19 cellular contexts compared by ENCODE assay signal in the genomic region with DNA sequence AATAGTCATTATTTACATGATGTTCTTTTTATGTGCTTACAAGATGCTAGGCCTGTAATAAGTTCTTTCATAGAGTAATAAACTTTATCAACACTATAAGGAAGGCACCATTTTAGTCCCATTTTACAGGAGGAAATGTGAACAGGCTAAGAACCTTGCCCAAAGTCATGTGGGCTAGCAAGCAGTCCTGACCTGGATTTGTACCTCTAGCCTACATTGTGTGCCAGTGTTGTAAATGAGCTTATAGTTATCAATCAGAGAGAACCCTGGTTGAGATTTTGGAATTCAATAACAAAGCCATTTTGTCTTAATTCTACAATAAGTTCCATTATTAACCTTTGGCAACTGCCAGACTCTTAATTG. TPM values are rescaled to one million over a fixed set of nuclear protein-coding genes. Genes with fewer than 3 reads are reported as not detected.
DNase-seq lines count a peak whose midpoint lies in the region; ATAC-seq and TF ChIP-seq lines count a peak whose summit lies in the region.
"Had no signal": no experiment of that assay in that cellular context is flagged by ENCODE, and none has a peak within 500 bp of the region (broad histone marks: within the 10 kb centered on the region; RNA-seq: fewer than 3 reads in every experiment).

No MANE protein-coding gene starts in this region.

- H3K4me2 ChIP-seq in KMS-11 (peak overlapping the region; percentile 2; the same call in 1 of the 2 replicates), neuronal stem cell (ENCODE audit: insufficient read depth, low read length, poor library complexity, severe bottlenecking) (no peak overlapping the region)

- H3K36me3 ChIP-seq in Caco-2 (ENCODE audit: control insufficient read depth, insufficient read depth, low read length) = 0 out of 2 replicates have a peak, but pooled peaks cover 3% of the 10 kb centered on the region
- H3K36me3 ChIP-seq in KMS-11 (ENCODE audit: insufficient read depth) = peaks cover 4% of the 10 kb centered on the region; the same call in 1 of the 2 replicates
- peaks cover 11 to 52% of the 10 kb centered on the region in 2 donors for H3K36me3 ChIP-seq in neuronal stem cell (replicated peaks in 1 of 2; ENCODE audit: control insufficient read depth in 2 of 2, insufficient read depth in 2 of 2, low read length in 2 of 2)

- H4K8ac ChIP-seq in neuronal stem cell (ENCODE audit: low read depth, low read length) = no peak overlapping the region

- no peaks in the 10 kb centered on the region for H3K9me3 Mint-ChIP-seq in Caco-2 (ENCODE audit: unreplicated experiment)
- H3K9me3 Mint-ChIP-seq in activated CD4-positive, alpha-beta memory T cell treated with anti-CD3 and anti-CD28 coated beads for 36 hours = no peaks in the 10 kb centered on the region
- H3K9me3 Mint-ChIP-seq: activated CD4-positive, alpha-beta T cell treated with anti-CD3 and anti-CD28 coated beads, Interleukin-2, amount 10 ng/mL, durations not matched to agents 24 days and 14 days; stimulated activated memory B cell treated with anti-CD40 and anti-IgM and Interleukin-4, amounts not matched to agents 10 μg/mL and 1 μg/mL and 100 μg/mL, for 72 hours had no signal

- no peak overlapping the region for H3K4me3 Mint-ChIP-seq in Caco-2 (ENCODE audit: unreplicated experiment)
- H3K4me3 Mint-ChIP-seq in activated CD4-positive, alpha-beta memory T cell treated with anti-CD3 and anti-CD28 coated beads for 36 hours = no peak overlapping the region
- H3K4me3 Mint-ChIP-seq: activated CD4-positive, alpha-beta T cell treated with anti-CD3 and anti-CD28 coated beads, Interleukin-2, amount 10 ng/mL, durations not matched to agents 24 days and 14 days; stimulated activated memory B cell treated with anti-CD40 and anti-IgM and Interleukin-4, amounts not matched to agents 10 μg/mL and 1 μg/mL and 100 μg/mL, for 72 hours had no signal

- no TSS peak for BruUV-seq in Caco-2 (replicated peaks; lab: Mats Ljungman, UMichigan)

- H2BK12ac ChIP-seq in neuronal stem cell (ENCODE audit: low read length) = no peak overlapping the region

- H3K27ac ChIP-seq in KMS-11 (peak overlapping the region; percentile 10; the same call in 1 of the 2 replicates), dorsolateral prefrontal cortex (peak overlapping the region in 47 of 59 donors; percentile 4 to 85 (median 61)), neuronal stem cell (replicated peaks; ENCODE audit: low read length) (peak overlapping the region; percentile 51)

- H3K9ac ChIP-seq in KMS-11 (no peak overlapping the region), neuronal stem cell (ENCODE audit: low read depth, low read length, poor library complexity) (no peak overlapping the region)

- no peak overlapping the region for H3K4me3 ChIP-seq in Caco-2 (ENCODE audit: low read depth, low read length)
- no peak overlapping the region for H3K4me3 ChIP-seq in KMS-11 (IDR thresholded peaks at IDR 0.05; ENCODE audit: insufficient read depth, low read depth, low read length)
- no peak overlapping the region for H3K4me3 ChIP-seq in dorsolateral prefrontal cortex
- H3K4me3 ChIP-seq in neuronal stem cell (ENCODE audit: low read length in 2 of 2) = no peak overlapping the region

- H3K27ac Mint-ChIP-seq in Caco-2 (ENCODE audit: unreplicated experiment) = peak overlapping the region; percentile 9
- H3K27ac Mint-ChIP-seq in activated CD4-positive, alpha-beta memory T cell treated with anti-CD3 and anti-CD28 coated beads for 36 hours = no peak overlapping the region
- H3K27ac Mint-ChIP-seq: activated CD4-positive, alpha-beta T cell treated with anti-CD3 and anti-CD28 coated beads, Interleukin-2, amount 10 ng/mL, durations not matched to agents 24 days and 14 days; stimulated activated memory B cell treated with anti-CD40 and anti-IgM and Interleukin-4, amounts not matched to agents 10 μg/mL and 1 μg/mL and 100 μg/mL, for 72 hours had no signal

- ATAC-seq in GM18517 (IDR thresholded peaks at IDR 0.05; ENCODE audit: unreplicated experiment) = no peak
- ATAC-seq: sciatic nerve; stimulated activated memory B cell treated with anti-CD40 and anti-IgM and Interleukin-4, amounts not matched to agents 10 μg/mL and 1 μg/mL and 100 μg/mL, for 72 hours had no signal

- intact Hi-C loops in Caco-2 (cut with micrococcal nuclease; ENCODE audit: unreplicated experiment) (no loop called here), dorsolateral prefrontal cortex (cut with DNase I) (no loop called here)
- intact Hi-C loops in activated CD4-positive, alpha-beta memory T cell treated with anti-CD3 and anti-CD28 coated beads for 36 hours (cut with micrococcal nuclease) = no loop called here

- no peak overlapping the region for H3K14ac ChIP-seq in neuronal stem cell (ENCODE audit: low read length)

- no peak overlapping the region for H2BK15ac ChIP-seq in neuronal stem cell (ENCODE audit: low read length)

- H3K9me3 ChIP-seq in Caco-2 (no peaks in the 10 kb centered on the region), neuronal stem cell (replicated peaks in 1 of 2; ENCODE audit: control insufficient read depth in 2 of 2, insufficient read depth in 1 of 2, low read depth in 1 of 2, low read length in 2 of 2) (no peaks in the 10 kb centered on the region)

- no peak overlapping the region for H3K23ac ChIP-seq in neuronal stem cell (ENCODE audit: low read depth, low read length, poor library complexity)

- no peak overlapping the region for H2BK5ac ChIP-seq in neuronal stem cell (ENCODE audit: low read length)

- POLR2A ChIA-PET in Caco-2 (lab: Charles Lee) = interaction anchor here (0.6 to 1.4 kb wide), 3 partner anchors 9 to 123 kb away, joined by 3 to 5 read pairs (median 3); no protein-coding TSS in a partner anchor
- POLR2A ChIA-PET in activated CD4-positive, alpha-beta memory T cell treated with anti-CD3 and anti-CD28 coated beads for 36 hours (lab: Charles Lee) = interaction anchor here (0.7 to 1.7 kb wide), 8 partner anchors 9 to 55 kb away, joined by 3 to 6 read pairs (median 4); partner anchors contain the start of gene TBX21

- no peak overlapping the region for H3K18ac ChIP-seq in neuronal stem cell (ENCODE audit: low read length)

- no peak overlapping the region for H2AK5ac ChIP-seq in neuronal stem cell (ENCODE audit: low read depth, low read length)

- H3K4me1 ChIP-seq in Caco-2 (no peaks in the 10 kb centered on the region), KMS-11 (ENCODE audit: low read depth, poor library complexity, severe bottlenecking) (peaks cover 31% of the 10 kb centered on the region), neuronal stem cell (ENCODE audit: control insufficient read depth in 2 of 2, insufficient read depth in 1 of 2, low read depth in 1 of 2, low read length in 2 of 2) (peaks cover under 1 to 10% of the 10 kb centered on the region in 2 donors)

- no peaks in the 10 kb centered on the region for H3K79me1 ChIP-seq in neuronal stem cell (ENCODE audit: low read depth, low read length)

- peaks cover 69% of the 10 kb centered on the region for H3K36me3 Mint-ChIP-seq in Caco-2 (ENCODE audit: insufficient read depth, unreplicated experiment)
- peaks cover 36% of the 10 kb centered on the region for H3K36me3 Mint-ChIP-seq in activated CD4-positive, alpha-beta memory T cell treated with anti-CD3 and anti-CD28 coated beads for 36 hours

- H4K91ac ChIP-seq in neuronal stem cell (ENCODE audit: low read depth, low read length, poor library complexity) = no peak overlapping the region

- H4K20me1 ChIP-seq in KMS-11 (ENCODE audit: insufficient read depth) = no peaks in the 10 kb centered on the region

- H3K27me3 ChIP-seq in Caco-2 (replicated peaks; ENCODE audit: control insufficient read depth, insufficient read depth, low read length) = no peaks in the 10 kb centered on the region
- H3K27me3 ChIP-seq in KMS-11 (ENCODE audit: insufficient read depth, low read depth) = no peaks in the 10 kb centered on the region
- no peaks in the 10 kb centered on the region for H3K27me3 ChIP-seq in dorsolateral prefrontal cortex
- H3K27me3 ChIP-seq in neuronal stem cell (ENCODE audit: control insufficient read depth in 3 of 3, insufficient read depth in 3 of 3, low read depth in 1 of 3, low read length in 3 of 3) = peaks cover 0 to 1% (median 0%) of the 10 kb centered on the region in 3 experiments

- peaks cover 2% of the 10 kb centered on the region for H3K4me1 Mint-ChIP-seq in Caco-2 (ENCODE audit: low read depth, unreplicated experiment)
- H3K4me1 Mint-ChIP-seq in activated CD4-positive, alpha-beta memory T cell treated with anti-CD3 and anti-CD28 coated beads for 36 hours (ENCODE audit: low read depth) = peaks cover 30% of the 10 kb centered on the region

- TF ChIP-seq CTCF in Caco-2 (IDR thresholded peaks at IDR 0.05; ENCODE audit: insufficient read depth in 1 of 2, low read depth in 1 of 2, low read length in 1 of 2, severe bottlenecking in 1 of 2, unreplicated experiment in 1 of 2) = no peak
- TF ChIP-seq CTCF in KMS-11 (conservative IDR thresholded peaks at IDR 0.05; ENCODE audit: low read depth, low read length) = no peak
- TF ChIP-seq CTCF in dorsolateral prefrontal cortex (IDR thresholded peaks at IDR 0.05 in 54 of 56, conservative IDR thresholded peaks at IDR 0.05 in 2 of 56; ENCODE audit: low read depth in 1 of 56, partially characterized antibody in 56 of 56) = no peak

- CTCF ChIA-PET in Caco-2 (lab: Charles Lee) = interaction anchor here (0.9 to 2.1 kb wide), 6 partner anchors 9 to 69 kb away, joined by 4 to 19 read pairs (median 5); partner anchors contain the start of gene TBX21
- CTCF ChIA-PET in activated CD4-positive, alpha-beta memory T cell treated with anti-CD3 and anti-CD28 coated beads for 36 hours (lab: Charles Lee) = interaction anchor here (0.6 to 1.8 kb wide), 8 partner anchors 9 to 114 kb away, joined by 4 to 6 read pairs (median 5); partner anchors contain the start of gene TBX21

- H2AFZ ChIP-seq in KMS-11 (ENCODE audit: low read depth) (no peak overlapping the region), neuronal stem cell (ENCODE audit: low read length) (no peak overlapping the region)

- no peak overlapping the region for H2BK120ac ChIP-seq in neuronal stem cell (ENCODE audit: low read depth, low read length)

- no peak for DNase-seq in Caco-2
- DNase-seq in dorsolateral prefrontal cortex = no peak
- DNase-seq in neuronal stem cell (ENCODE audit: low spot score) = no peak
- no peak for DNase-seq in glomerular visceral epithelial cell (ENCODE audit: extremely low spot score)
- DNase-seq in activated CD4-positive, alpha-beta memory T cell treated with anti-CD3 and anti-CD28 coated beads for 36 hours = no peak
- DNase-seq: activated CD4-positive, alpha-beta T cell treated with anti-CD3 and anti-CD28 coated beads, Interleukin-2, amount 10 ng/mL, durations not matched to agents 24 days and 14 days; DMS79; left ventricle myocardium superior; NCI-H1694; Right ventricle myocardium superior; T-helper 9 cell had no signal

- no peak overlapping the region for H3K4ac ChIP-seq in neuronal stem cell (ENCODE audit: low read length)

- H3K27me3 Mint-ChIP-seq in Caco-2 (ENCODE audit: insufficient read depth, unreplicated experiment) = no peaks in the 10 kb centered on the region
- no peaks in the 10 kb centered on the region for H3K27me3 Mint-ChIP-seq in activated CD4-positive, alpha-beta memory T cell treated with anti-CD3 and anti-CD28 coated beads for 36 hours
- H3K27me3 Mint-ChIP-seq: activated CD4-positive, alpha-beta T cell treated with anti-CD3 and anti-CD28 coated beads, Interleukin-2, amount 10 ng/mL, durations not matched to agents 24 days and 14 days; stimulated activated memory B cell treated with anti-CD40 and anti-IgM and Interleukin-4, amounts not matched to agents 10 μg/mL and 1 μg/mL and 100 μg/mL, for 72 hours had no signal

- no peaks in the 10 kb centered on the region for H3K79me2 ChIP-seq in KMS-11 (ENCODE audit: insufficient read depth, low read depth)

RNA-seq across cellular contexts. Expression of gene TBKBP1, which starts 6.7 kb away (rescaled TPM):
- 27.4 and 30.4 TPM in 2 replicates for total RNA-seq in Caco-2 (2022)
- total RNA-seq in dorsolateral prefrontal cortex = 10 to 100 TPM; 15.3 to 57.8 (median 37.2) TPM
- polyA plus RNA-seq in neuronal stem cell (2013, experiment 1 of 2) = 12.8 TPM
- polyA plus RNA-seq in neuronal stem cell (2013, experiment 2 of 2) = 13.4 TPM
- total RNA-seq in activated CD4-positive, alpha-beta memory T cell treated with anti-CD3 and anti-CD28 coated beads for 36 hours = 10 to 100 TPM; 11.3 to 13.0 TPM

RNA-seq across cellular contexts. Expression of gene KPNB1, which starts 37.6 kb away (rescaled TPM):
- 967 and 1,072 TPM in 2 replicates for total RNA-seq in Caco-2 (2022)
- 100 to 1,000 TPM; 131 to 228 (median 183) TPM for total RNA-seq in dorsolateral prefrontal cortex
- 208 TPM for polyA plus RNA-seq in neuronal stem cell (2013, experiment 1 of 2)
- 239 TPM for polyA plus RNA-seq in neuronal stem cell (2013, experiment 2 of 2)
- 100 to 1,000 TPM; 475 to 488 TPM for total RNA-seq in activated CD4-positive, alpha-beta memory T cell treated with anti-CD3 and anti-CD28 coated beads for 36 hours

RNA-seq across cellular contexts. Expression of gene TBX21, which starts 45.7 kb away (rescaled TPM):
- total RNA-seq in Caco-2 (2022) (not detected in 2 replicates), dorsolateral prefrontal cortex (under 1 TPM in 28 of 120 experiments, not detected in 92; 0.19 to 0.74 (median 0.39) TPM)
- not detected for polyA plus RNA-seq in neuronal stem cell (2013, experiment 1 of 2)
- polyA plus RNA-seq in neuronal stem cell (2013, experiment 2 of 2) = 0.01 TPM
- 10 to 100 TPM; 57.7 to 58.2 TPM for total RNA-seq in activated CD4-positive, alpha-beta memory T cell treated with anti-CD3 and anti-CD28 coated beads for 36 hours
- total RNA-seq: dermis microvascular lymphatic vessel endothelial cell, HT1080, M059J had no signal
- polyA plus RNA-seq: BJ had no signal

Comparison
In these comparisons a context has a peak if more than half of its experiments do, and no peak if none do; other contexts are left out.
1. H3K27ac ChIP-seq: peak in every context shown above with its lines; median percentile 61 in dorsolateral prefrontal cortex; 51 in neuronal stem cell; 10 in KMS-11.
2. RNA of gene TBX21, which starts 45.7 kb away (total RNA-seq): 57.7 to 58.2 TPM in activated CD4-positive, alpha-beta memory T cell treated with anti-CD3 and anti-CD28 coated beads for 36 hours; 0.19 to 0.74 TPM in dorsolateral prefrontal cortex and not detected in Caco-2; every median in the first group is over 10 times any median in the second.